21 cellular contexts compared by ENCODE assay signal in the genomic region with DNA sequence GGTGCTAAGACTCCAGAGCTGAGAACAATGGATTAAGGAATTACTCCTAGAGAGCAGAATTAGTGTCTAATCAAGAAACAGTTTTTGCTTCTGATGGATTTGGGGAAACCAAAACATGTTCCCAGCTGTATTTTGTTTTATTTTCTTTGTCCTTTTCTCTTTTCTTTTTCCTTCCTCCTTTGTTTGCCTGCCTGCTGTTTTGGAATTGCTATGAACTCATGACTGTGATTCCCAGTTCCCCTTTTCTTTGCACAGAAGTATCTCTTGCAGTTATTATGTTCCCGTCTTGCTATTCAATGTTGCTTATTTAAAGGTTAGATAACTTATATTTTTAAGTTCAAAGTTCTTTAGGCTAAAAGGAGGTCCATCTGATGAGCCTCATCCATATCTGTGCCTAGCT.
DNase-seq lines count a peak whose midpoint lies in the region; ATAC-seq lines count a peak whose summit lies in the region.
"Had no signal": no experiment of that assay in that cellular context is flagged by ENCODE, and none has a peak within 500 bp of the region (broad histone marks: within the 10 kb centered on the region; RNA-seq: fewer than 3 reads in every experiment).

No MANE protein-coding gene starts in this region.

- ATAC-seq in HG02852 (IDR thresholded peaks at IDR 0.05; ENCODE audit: unreplicated experiment) (peak; percentile 42), HG03439 (IDR thresholded peaks at IDR 0.05; ENCODE audit: unreplicated experiment) (no peak)
- ATAC-seq: activated CD4-positive, CD25-positive, alpha-beta regulatory T cell treated with anti-CD3 and anti-CD28 coated beads, Interleukin-2, amount 50 U/mL, for 24 hours; activated T-cell treated with anti-CD3 and anti-CD28 coated beads, Interleukin-2, amount 50 U/mL, for 4 hours had no signal

- DNase-seq in NOMO-1 treated with DMSO at 0.1 percent for 48 hours (lab: John Stamatoyannopoulos, UW; ENCODE audit: unreplicated experiment): peak; percentile 43
- DNase-seq in NOMO-1 treated with dmso at 0.1 percent for 144 hours (lab: John Stamatoyannopoulos, UW; ENCODE audit: unreplicated experiment): no peak
- peak; percentile 4 for DNase-seq in OCI-M1 (lab: John Stamatoyannopoulos, UW)
- peak; percentile 59 for DNase-seq in pons (ENCODE audit: low spot score)
- DNase-seq in activated CD4-positive, CD25-positive, alpha-beta regulatory T cell treated with anti-CD3 and anti-CD28 coated beads, Interleukin-2, amount 50 U/mL, for 72 hours: no peak
- DNase-seq in GOT3 (lab: John Stamatoyannopoulos, UW): no peak
- DNase-seq: 8988T; activated CD8-positive, alpha-beta memory T cell treated with anti-CD3 and anti-CD28 coated beads for 24 hours; activated naive CD4-positive, alpha-beta T cell treated with Interleukin-2 at 50 U/mL for 16 hours; activated T-cell treated with anti-CD3 and anti-CD28 coated beads, Interleukin-2, amount 50 U/mL, for 4 hours; H7; kidney glomerular epithelial cell; naive B cell; NCI-H1105; NCI-H2081; retina; spleen; stimulated activated CD4-positive, alpha-beta T cell treated with anti-CD3 and anti-CD28 coated beads, Interleukin-4, amount 100 ng/mL, for 24 hours had no signal

Comparison
In these comparisons a context has a peak if more than half of its experiments do, and no peak if none do; other contexts are left out.
1. DNase-seq: peak in NOMO-1 treated with DMSO at 0.1 percent for 48 hours (single experiment), OCI-M1 (single experiment) and pons (single experiment); none in NOMO-1 treated with dmso at 0.1 percent for 144 hours (single experiment), activated CD4-positive, CD25-positive, alpha-beta regulatory T cell treated with anti-CD3 and anti-CD28 coated beads, Interleukin-2, amount 50 U/mL, for 72 hours (single experiment) and GOT3 (single experiment).